ENCODE assay signal across 23 cellular contexts in genomic region chr19:50549927-50550593, GRCh38. TPM values are rescaled to one million over a fixed set of nuclear protein-coding genes. Genes with fewer than 3 reads are reported as not detected.
A peak's percentile ranks its signal among the peaks of the same experiment; 100 is the strongest.
DNase-seq lines count a peak whose midpoint lies in the region; ATAC-seq and TF ChIP-seq lines count a peak whose summit lies in the region.
"Had no signal": no experiment of that assay in that cellular context is flagged by ENCODE, and none has a peak within 500 bp of the region (broad histone marks: within the 10 kb centered on the region; RNA-seq: fewer than 3 reads in every experiment).

No MANE protein-coding gene starts in this region.

- H3K9me3 ChIP-seq in NT2/D1 (ENCODE audit: insufficient read depth, low read length) (no peaks in the 10 kb centered on the region), thoracic aorta (no peaks in the 10 kb centered on the region), suprapubic skin (no peaks in the 10 kb centered on the region)

- H3K27ac ChIP-seq in thoracic aorta (peak overlapping the region in 1 of 2 donors; percentile 11), suprapubic skin (no peak overlapping the region)

- H3K27me3 ChIP-seq in NT2/D1 (ENCODE audit: insufficient read depth, insufficient read length): peaks cover 9% of the 10 kb centered on the region
- H3K27me3 ChIP-seq in thoracic aorta (replicated peaks; ENCODE audit: insufficient read depth): no peaks in the 10 kb centered on the region
- H3K27me3 ChIP-seq in suprapubic skin: peaks cover 88% of the 10 kb centered on the region

- no peak for DNase-seq in NT2/D1 (ENCODE audit: low read depth, low spot score)
- peak; percentile 36 for DNase-seq in cerebellar cortex (ENCODE audit: low spot score)
- DNase-seq in mesothelial cell of epicardium (ENCODE audit: low spot score in 2 of 2, unreplicated experiment in 2 of 2): no peak
- DNase-seq in thoracic aorta (ENCODE audit: low spot score): no peak
- DNase-seq in activated T-cell treated with anti-CD3 and anti-CD28 coated beads, Interleukin-2, amount 50 U/mL, for 48 hours: no peak
- no peak for DNase-seq in suprapubic skin (ENCODE audit: low spot score in 2 of 2)
- DNase-seq in stimulated activated CD4-positive, alpha-beta T cell treated with anti-CD3 and anti-CD28 coated beads, Interleukin-15, amount 100 ng/mL, for 24 hours: no peak
- DNase-seq: activated CD4-positive, CD25-positive, alpha-beta regulatory T cell treated with anti-CD3 and anti-CD28 coated beads, Interleukin-2, amount 50 U/mL, for 72 hours; activated naive CD4-positive, alpha-beta T cell treated with anti-CD3 and anti-CD28 coated beads, Interleukin-2, amount 50 U/mL, for 16 hours; aorta; CD4-positive, alpha-beta T cell; DMS 273 treated with DMSO at 0.1 percent for 48 hours; GF-D8; Karpas-422; kidney glomerular epithelial cell; NCI-H187; NCI-H82; SHP77 treated with DMSO at 0.1 percent for 48 hours had no signal

- ATAC-seq in thoracic aorta (ENCODE audit: insufficient number of reproducible peaks, low FRiP score, low read depth): no peak

- H3K4me3 ChIP-seq in NT2/D1 (ENCODE audit: insufficient read length, low read depth): no peak overlapping the region
- H3K4me3 ChIP-seq in thoracic aorta: peak overlapping the region; percentile 64
- H3K4me3 ChIP-seq in suprapubic skin: no peak overlapping the region

- H3K36me3 Mint-ChIP-seq in mesothelial cell of epicardium: no peaks in the 10 kb centered on the region

- H3K4me1 Mint-ChIP-seq in mesothelial cell of epicardium: peaks cover 10% of the 10 kb centered on the region

- no peak for TF ChIP-seq POLR2A in suprapubic skin (IDR thresholded peaks at IDR 0.05)

- peak overlapping the region; percentile 44 for H3K9ac ChIP-seq in NT2/D1 (ENCODE audit: insufficient read length, low read depth)

- H3K9me3 Mint-ChIP-seq in mesothelial cell of epicardium: no peaks in the 10 kb centered on the region
- H3K9me3 Mint-ChIP-seq: CD4-positive, alpha-beta T cell; memory B cell had no signal

- 74% methylated on average over 15 of the region's 17 CpGs for WGBS in suprapubic skin

- H3K4me1 ChIP-seq in NT2/D1 (ENCODE audit: insufficient read depth, insufficient read length) (peaks cover 11% of the 10 kb centered on the region), thoracic aorta (ENCODE audit: control insufficient read depth in 1 of 2, low read depth in 2 of 2) (no peaks in the 10 kb centered on the region), suprapubic skin (peaks cover 2% of the 10 kb centered on the region)

- H3K36me3 ChIP-seq in NT2/D1 (ENCODE audit: insufficient read depth, insufficient read length, low read length): peaks cover 11% of the 10 kb centered on the region
- H3K36me3 ChIP-seq in thoracic aorta: no peaks in the 10 kb centered on the region
- no peaks in the 10 kb centered on the region for H3K36me3 ChIP-seq in suprapubic skin

- peak overlapping the region; percentile 70 for H3K4me3 Mint-ChIP-seq in mesothelial cell of epicardium
- H3K4me3 Mint-ChIP-seq: CD4-positive, alpha-beta T cell; memory B cell had no signal

- H3K27ac Mint-ChIP-seq in mesothelial cell of epicardium: no peak overlapping the region
- H3K27ac Mint-ChIP-seq: CD4-positive, alpha-beta T cell; memory B cell had no signal

- TF ChIP-seq EP300 in suprapubic skin (IDR thresholded peaks at IDR 0.05): no peak

- TF ChIP-seq CTCF in mesothelial cell of epicardium (IDR thresholded peaks at IDR 0.05; ENCODE audit: unreplicated experiment) (no peak), thoracic aorta (IDR thresholded peaks at IDR 0.05) (no peak), suprapubic skin (IDR thresholded peaks at IDR 0.05) (no peak)

- H3K27me3 Mint-ChIP-seq in mesothelial cell of epicardium (ENCODE audit: low read depth): peaks cover 75% of the 10 kb centered on the region

RNA-seq across cellular contexts. Expression of gene LRRC4B, which starts 18.2 kb away (rescaled TPM):
- total RNA-seq in mesothelial cell of epicardium: 15.2 to 16.9 TPM (median 16.3 TPM) in 3 replicates
- 10 to 100 TPM in 1 of 2 donors, 1 to 10 TPM in 1; 5.3 to 13.7 TPM for total RNA-seq in thoracic aorta
- 1 to 10 TPM in 2 of 4 donors, under 1 TPM in 2; 0.24 to 1.0 (median 0.81) TPM for total RNA-seq in suprapubic skin
- total RNA-seq: CD4-positive, alpha-beta T cell; glomerular endothelial cell; myocyte had no signal

RNA-seq across cellular contexts. Expression of gene ASPDH, which starts 36.3 kb away (rescaled TPM):
- total RNA-seq in mesothelial cell of epicardium (0.70 TPM in 1 of 3 replicates, not detected in the others), thoracic aorta (not detected), suprapubic skin (not detected)
- total RNA-seq: aorta; CD4-positive, alpha-beta T cell; fibroblast of lung; glomerular endothelial cell; myocyte; OCI-LY7 had no signal

RNA-seq across cellular contexts. Expression of gene JOSD2, which starts 39.1 kb away (rescaled TPM):
- 16.4 to 18.7 TPM (median 17.5 TPM) in 3 replicates for total RNA-seq in mesothelial cell of epicardium
- total RNA-seq in thoracic aorta: 10 to 100 TPM; 11.6 to 34.7 TPM
- total RNA-seq in suprapubic skin: 10 to 100 TPM in 3 of 4 donors, 1 to 10 TPM in 1; 9.3 to 31.7 (median 28.7) TPM
